ENCODE assay signal across 8 cellular contexts in the genomic region with DNA sequence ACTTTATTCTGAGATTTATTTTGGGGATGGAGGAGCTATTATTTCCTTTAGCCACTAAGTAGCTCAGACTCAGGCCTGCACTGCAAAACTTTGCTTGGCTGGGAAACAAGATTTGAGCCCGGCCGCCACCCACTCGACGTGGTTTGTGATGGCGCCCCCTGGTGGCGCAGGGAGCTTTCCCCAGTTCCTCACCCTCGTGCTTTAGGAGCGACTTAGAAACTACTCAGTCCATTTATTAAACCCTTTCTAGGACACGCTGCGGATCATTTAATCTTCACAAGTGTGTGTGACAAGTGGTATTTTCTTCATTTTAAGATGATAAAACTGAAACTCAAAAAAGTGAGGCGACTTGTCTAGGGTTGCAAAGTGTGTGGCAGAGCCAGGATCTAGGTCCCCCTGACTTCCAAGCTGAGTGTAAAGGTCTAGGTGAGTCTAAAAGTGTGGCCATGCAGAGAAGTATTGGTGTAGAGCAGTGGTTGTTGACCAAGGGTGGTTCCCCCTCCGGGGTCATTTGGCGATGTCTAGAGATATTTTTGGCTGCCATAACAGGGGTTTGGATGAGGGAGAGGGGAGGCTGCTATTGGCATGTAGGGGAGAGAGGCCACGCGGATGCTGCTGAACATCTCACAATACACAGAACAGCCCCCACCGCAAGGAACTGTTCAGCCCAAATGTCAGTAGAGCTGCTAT. TPM values are rescaled to one million over a fixed set of nuclear protein-coding genes. Genes with fewer than 3 reads are reported as not detected.
DNase-seq lines count a peak whose midpoint lies in the region; ATAC-seq and TF ChIP-seq lines count a peak whose summit lies in the region.

No MANE protein-coding gene starts in this region.

- no CpG with 5 or more reads among the region's 16 CpGs for WGBS in mesendoderm (ENCODE audit: extremely low coverage, insufficient coverage, low lambda C conversion rate)

- no peak overlapping the region for H3K4me2 ChIP-seq in mesendoderm (ENCODE audit: low read length)

- H3K27me3 Mint-ChIP-seq in activated CD4-positive, alpha-beta memory T cell treated with anti-CD3 and anti-CD28 coated beads for 36 hours: no peaks in the 10 kb centered on the region

- no peak overlapping the region for H3K18ac ChIP-seq in mesendoderm (ENCODE audit: low read length)

- no peaks in the 10 kb centered on the region for H3K9me3 Mint-ChIP-seq in activated CD4-positive, alpha-beta memory T cell treated with anti-CD3 and anti-CD28 coated beads for 36 hours

- H2BK15ac ChIP-seq in mesendoderm (replicated peaks; ENCODE audit: low read depth): no peak overlapping the region

- in situ Hi-C loops in ACHN (cut with HindIII; ENCODE audit: low pct_ligation_motif_present, low pct_unique_long_range_greater_than_20kb, low sequenced_read_pairs): no loop called here

- POLR2A ChIA-PET in activated CD4-positive, alpha-beta memory T cell treated with anti-CD3 and anti-CD28 coated beads for 36 hours (lab: Charles Lee): no interaction called here

- no peak overlapping the region for H2AK5ac ChIP-seq in mesendoderm (ENCODE audit: low read length)

- no peak overlapping the region for H3K4ac ChIP-seq in mesendoderm (ENCODE audit: low read depth, low read length)

- H3K4me3 ChIP-seq in GM12875 (ENCODE audit: low read depth, low read length): no peak overlapping the region
- H3K4me3 ChIP-seq in mesendoderm (ENCODE audit: low read length): no peak overlapping the region

- H4K8ac ChIP-seq in mesendoderm (ENCODE audit: low read depth, low read length): no peak overlapping the region

- peak; percentile 90 for TF ChIP-seq CTCF in GM12875 (IDR thresholded peaks at IDR 0.05; ENCODE audit: borderline replicate concordance, insufficient read depth, low read depth, low read length)

- H3K4me1 ChIP-seq in mesendoderm (ENCODE audit: control insufficient read depth, low read depth, low read length): peaks cover 2% of the 10 kb centered on the region

- DNase-seq in ACHN (peak; percentile 72), NCI-H510A treated with DMSO at 0.1 percent for 48 hours (lab: John Stamatoyannopoulos, UW) (peak; percentile 22), mesendoderm (peak; percentile 74)
- DNase-seq in activated CD4-positive, alpha-beta memory T cell treated with anti-CD3 and anti-CD28 coated beads for 36 hours: peak; percentile 88
- peak; percentile 72 for DNase-seq in effector CD8-positive, alpha-beta T cell (lab: John Stamatoyannopoulos, UW)
- peak; percentile 67 for DNase-seq in stimulated activated CD8-positive, alpha-beta memory T cell treated with anti-CD3 and anti-CD28 coated beads, Interleukin-4, amount 100 ng/mL, for 24 hours (ENCODE audit: low read depth)

- ATAC-seq in HG03378 (IDR thresholded peaks at IDR 0.05; ENCODE audit: unreplicated experiment): no peak

- peaks cover 20% of the 10 kb centered on the region for H3K4me1 Mint-ChIP-seq in activated CD4-positive, alpha-beta memory T cell treated with anti-CD3 and anti-CD28 coated beads for 36 hours (ENCODE audit: low read depth)

- H2BK120ac ChIP-seq in mesendoderm (ENCODE audit: low read depth, low read length): no peak overlapping the region

- no peaks in the 10 kb centered on the region for H3K36me3 Mint-ChIP-seq in activated CD4-positive, alpha-beta memory T cell treated with anti-CD3 and anti-CD28 coated beads for 36 hours

- no peak overlapping the region for H3K4me3 Mint-ChIP-seq in activated CD4-positive, alpha-beta memory T cell treated with anti-CD3 and anti-CD28 coated beads for 36 hours

- H3K9ac ChIP-seq in mesendoderm (ENCODE audit: low read length): no peak overlapping the region

- no peak overlapping the region for H3K27ac Mint-ChIP-seq in activated CD4-positive, alpha-beta memory T cell treated with anti-CD3 and anti-CD28 coated beads for 36 hours

- no peaks in the 10 kb centered on the region for H3K36me3 ChIP-seq in mesendoderm (ENCODE audit: control insufficient read depth, insufficient read depth, low read length)

- CTCF ChIA-PET in activated CD4-positive, alpha-beta memory T cell treated with anti-CD3 and anti-CD28 coated beads for 36 hours (lab: Charles Lee): interaction anchor here (0.7 to 3.0 kb wide), 31 partner anchors 7 to 326 kb away, joined by 3 to 75 read pairs (median 4); a partner anchor contains a TSS

- H4K5ac ChIP-seq in mesendoderm (ENCODE audit: low read length): no peak overlapping the region

- intact Hi-C loops in activated CD4-positive, alpha-beta memory T cell treated with anti-CD3 and anti-CD28 coated beads for 36 hours (cut with micrococcal nuclease): loop anchor here (1.0 to 2.0 kb wide), 2 partner anchors 10 to 18 kb away; no protein-coding TSS in a partner anchor

- no peak overlapping the region for H2BK5ac ChIP-seq in mesendoderm (ENCODE audit: low read length)

- H3K27ac ChIP-seq in mesendoderm (ENCODE audit: low read depth, low read length): no peak overlapping the region

- H3K56ac ChIP-seq in mesendoderm (ENCODE audit: low read length): no peak overlapping the region

- no peak overlapping the region for H3K23ac ChIP-seq in mesendoderm (ENCODE audit: low read length)

- H3K79me1 ChIP-seq in mesendoderm (ENCODE audit: low read length): no peaks in the 10 kb centered on the region

- no peaks in the 10 kb centered on the region for H3K79me2 ChIP-seq in mesendoderm (ENCODE audit: control insufficient read depth, insufficient read depth, low read length)

- no peaks in the 10 kb centered on the region for H3K27me3 ChIP-seq in mesendoderm (ENCODE audit: insufficient read depth, low read length, poor library complexity)

RNA-seq across cellular contexts. Expression of a gene that starts 2.2 kb away (rescaled TPM):
- not detected for total RNA-seq in activated CD4-positive, alpha-beta memory T cell treated with anti-CD3 and anti-CD28 coated beads for 36 hours
- polyA plus RNA-seq in mesendoderm (2013, experiment 1 of 2): 0.08 TPM
- polyA plus RNA-seq in mesendoderm (2013, experiment 2 of 2): 0.06 TPM

RNA-seq across cellular contexts. Expression of a gene that starts 13.3 kb away (rescaled TPM):
- 10 to 100 TPM; 31.6 to 31.8 TPM for total RNA-seq in activated CD4-positive, alpha-beta memory T cell treated with anti-CD3 and anti-CD28 coated beads for 36 hours
- polyA plus RNA-seq in mesendoderm (2013, experiment 1 of 2): 3.5 TPM
- polyA plus RNA-seq in mesendoderm (2013, experiment 2 of 2): 3.5 TPM

RNA-seq across cellular contexts. Expression of a gene that starts 50.4 kb away (rescaled TPM):
- not detected for total RNA-seq in activated CD4-positive, alpha-beta memory T cell treated with anti-CD3 and anti-CD28 coated beads for 36 hours
- 17.8 TPM for polyA plus RNA-seq in mesendoderm (2013, experiment 1 of 2)
- polyA plus RNA-seq in mesendoderm (2013, experiment 2 of 2): 17.0 TPM

Comparison
In these comparisons a context has a peak if more than half of its experiments do, and no peak if none do; other contexts are left out.
1. DNase-seq: peak in every context shown above with its lines; median percentile 88 in activated CD4-positive, alpha-beta memory T cell treated with anti-CD3 and anti-CD28 coated beads for 36 hours; 74 in mesendoderm; 72 in ACHN; 72 in effector CD8-positive, alpha-beta T cell; 67 in stimulated activated CD8-positive, alpha-beta memory T cell treated with anti-CD3 and anti-CD28 coated beads, Interleukin-4, amount 100 ng/mL, for 24 hours; 22 in NCI-H510A treated with DMSO at 0.1 percent for 48 hours.